In the genomic region with DNA sequence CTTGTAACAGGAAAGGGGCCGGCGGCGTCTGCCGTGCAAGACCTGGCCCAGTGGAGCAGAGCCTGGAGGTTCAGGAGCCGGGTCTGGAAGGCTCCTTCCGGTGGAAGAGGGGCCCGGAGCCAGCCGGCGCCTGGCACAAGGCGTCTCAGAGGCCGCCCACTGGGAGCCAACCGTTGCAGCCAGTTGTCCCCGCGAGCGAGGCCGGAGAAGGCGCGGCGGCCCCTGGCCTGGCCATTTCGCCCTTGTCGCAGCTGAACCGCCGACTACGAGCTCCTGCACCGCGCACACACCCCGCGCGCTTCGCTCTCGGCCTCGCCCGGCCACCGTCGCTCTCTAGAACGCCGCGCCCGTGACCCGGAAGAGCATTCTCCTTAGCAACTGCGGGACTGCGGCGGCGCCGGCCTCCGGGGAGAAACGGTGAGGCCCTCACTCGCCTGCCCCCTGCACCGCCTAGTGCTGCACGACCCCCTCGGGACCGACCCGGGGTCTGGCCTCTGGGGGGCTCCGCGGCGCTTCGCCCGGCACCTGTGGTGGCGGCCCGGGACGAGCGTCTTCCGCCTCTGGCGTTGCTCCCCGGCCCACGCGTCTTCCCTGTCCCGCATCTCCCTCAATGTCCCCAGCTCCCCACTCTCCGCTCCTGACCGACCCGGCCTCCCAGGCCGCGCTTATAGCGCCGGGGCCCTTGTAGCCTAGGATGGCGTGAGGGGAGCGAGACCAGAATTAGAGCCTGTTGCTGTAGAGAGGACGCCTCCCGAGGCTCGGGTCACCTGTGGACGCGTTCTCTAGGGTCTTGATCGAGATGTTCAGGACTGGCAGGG, we compare ENCODE assay signal across 8 cellular contexts. TPM values are rescaled to one million over a fixed set of nuclear protein-coding genes. Genes with fewer than 3 reads are reported as not detected.
A peak's percentile ranks its signal among the peaks of the same experiment; 100 is the strongest.
DNase-seq lines count a peak whose midpoint lies in the region; ATAC-seq, FAIRE-seq and TF ChIP-seq lines count a peak whose summit lies in the region.

Gene DIS3L2, plus strand, starts transcription at position 365 of the 818 bp plus-strand sequence. CDS start 53,215 bp downstream, outside the sequence.

- H3K9me3 ChIP-seq in fibroblast of lung (ENCODE audit: control insufficient read depth, insufficient read depth, low read depth, low read length): no peaks in the 10 kb centered on the region
- H3K9me3 ChIP-seq in naive thymus-derived CD4-positive, alpha-beta T cell (ENCODE audit: control insufficient read depth in 2 of 3, low read length in 3 of 3): no peaks in the 10 kb centered on the region

- no peak for TF ChIP-seq CTCF in KMS-11 (conservative IDR thresholded peaks at IDR 0.05; ENCODE audit: low read depth, low read length)
- TF ChIP-seq CTCF in fibroblast of lung (conservative IDR thresholded peaks at IDR 0.05 in 1 of 2, IDR thresholded peaks at IDR 0.05 in 1 of 2; ENCODE audit: low read depth in 1 of 2, low read length in 2 of 2): no peak

- H3K27ac Mint-ChIP-seq in activated T-helper 1 cell treated with anti-CD3 and anti-CD28 coated beads, Interleukin-12 subunit alpha, Interleukin-12 subunit beta, Interleukin-2, Interleukin-4 antibody, amounts not matched to agents 30 ng/mL and 10 ng/mL and 1 ng/mL, durations not matched to agents 14 hours and 24 hours and 36 hours: peak within 1 kb of the TSS; percentile 93
- peak within 1 kb of the TSS; percentile 78 to 96 (median 94) for H3K27ac Mint-ChIP-seq in naive thymus-derived CD4-positive, alpha-beta T cell
- H3K27ac Mint-ChIP-seq in stimulated activated naive B cell treated with anti-CD40 and anti-IgM and Interleukin-4, amounts not matched to agents 10 μg/mL and 1 μg/mL and 100 μg/mL, for 72 hours: peak within 1 kb of the TSS; percentile 89

- peak; percentile 90 for ATAC-seq in GM21737 (IDR thresholded peaks at IDR 0.05; ENCODE audit: unreplicated experiment)
- ATAC-seq in naive thymus-derived CD4-positive, alpha-beta T cell: peak; percentile 96
- peak; percentile 96 to 98 for ATAC-seq in stimulated activated naive B cell treated with anti-CD40 and anti-IgM and Interleukin-4, amounts not matched to agents 10 μg/mL and 1 μg/mL and 100 μg/mL, for 72 hours (replicated peaks)

- peak within 1 kb of the TSS; percentile 90 for H3K9ac ChIP-seq in KMS-11
- H3K9ac ChIP-seq in fibroblast of lung (ENCODE audit: insufficient read depth, low read length): peak within 1 kb of the TSS; percentile 76

- peaks cover 7% of the 10 kb centered on the region for H3K36me3 Mint-ChIP-seq in activated T-helper 1 cell treated with anti-CD3 and anti-CD28 coated beads, Interleukin-12 subunit alpha, Interleukin-12 subunit beta, Interleukin-2, Interleukin-4 antibody, amounts not matched to agents 30 ng/mL and 10 ng/mL and 1 ng/mL, durations not matched to agents 14 hours and 24 hours and 36 hours (ENCODE audit: low read depth)
- H3K36me3 Mint-ChIP-seq in naive thymus-derived CD4-positive, alpha-beta T cell: peaks cover 0 to 9% (median 0%) of the 10 kb centered on the region in 5 donors
- peaks cover 5 to 7% of the 10 kb centered on the region in 2 donors for H3K36me3 Mint-ChIP-seq in stimulated activated naive B cell treated with anti-CD40 and anti-IgM and Interleukin-4, amounts not matched to agents 10 μg/mL and 1 μg/mL and 100 μg/mL, for 72 hours

- H3K36me3 ChIP-seq in KMS-11 (ENCODE audit: insufficient read depth) (no peaks in the 10 kb centered on the region), fibroblast of lung (ENCODE audit: control insufficient read depth, insufficient read depth, low read length) (no peaks in the 10 kb centered on the region)
- peaks cover 0 to 5% (median 0%) of the 10 kb centered on the region in 3 experiments for H3K36me3 ChIP-seq in naive thymus-derived CD4-positive, alpha-beta T cell (ENCODE audit: control insufficient read depth in 2 of 3, insufficient read depth in 3 of 3, low read length in 3 of 3)

- peaks cover 22% of the 10 kb centered on the region for H3K4me1 Mint-ChIP-seq in activated T-helper 1 cell treated with anti-CD3 and anti-CD28 coated beads, Interleukin-12 subunit alpha, Interleukin-12 subunit beta, Interleukin-2, Interleukin-4 antibody, amounts not matched to agents 30 ng/mL and 10 ng/mL and 1 ng/mL, durations not matched to agents 14 hours and 24 hours and 36 hours (ENCODE audit: low read depth)
- peaks cover 22 to 52% (median 45%) of the 10 kb centered on the region in 7 donors for H3K4me1 Mint-ChIP-seq in naive thymus-derived CD4-positive, alpha-beta T cell
- H3K4me1 Mint-ChIP-seq in stimulated activated naive B cell treated with anti-CD40 and anti-IgM and Interleukin-4, amounts not matched to agents 10 μg/mL and 1 μg/mL and 100 μg/mL, for 72 hours: peaks cover 15 to 57% of the 10 kb centered on the region in 2 donors

- H3K79me2 ChIP-seq in KMS-11 (ENCODE audit: insufficient read depth, low read depth): peaks cover 42% of the 10 kb centered on the region
- H3K79me2 ChIP-seq in fibroblast of lung (ENCODE audit: control insufficient read depth, insufficient read depth, low read length): peaks cover 14% of the 10 kb centered on the region

- H3K9me3 Mint-ChIP-seq in activated T-helper 1 cell treated with anti-CD3 and anti-CD28 coated beads, Interleukin-12 subunit alpha, Interleukin-12 subunit beta, Interleukin-2, Interleukin-4 antibody, amounts not matched to agents 30 ng/mL and 10 ng/mL and 1 ng/mL, durations not matched to agents 14 hours and 24 hours and 36 hours: peaks cover 5% of the 10 kb centered on the region
- H3K9me3 Mint-ChIP-seq in naive thymus-derived CD4-positive, alpha-beta T cell: peaks cover 0 to 4% (median 0%) of the 10 kb centered on the region in 11 donors
- no peaks in the 10 kb centered on the region for H3K9me3 Mint-ChIP-seq in stimulated activated naive B cell treated with anti-CD40 and anti-IgM and Interleukin-4, amounts not matched to agents 10 μg/mL and 1 μg/mL and 100 μg/mL, for 72 hours

- H3K27me3 ChIP-seq in KMS-11 (ENCODE audit: insufficient read depth, low read depth) (no peaks in the 10 kb centered on the region), fibroblast of lung (ENCODE audit: control insufficient read depth, insufficient read depth, low read length) (no peaks in the 10 kb centered on the region)
- no peaks in the 10 kb centered on the region for H3K27me3 ChIP-seq in naive thymus-derived CD4-positive, alpha-beta T cell (ENCODE audit: control insufficient read depth in 2 of 2, insufficient read depth in 2 of 2, low read length in 2 of 2)

- H3K4me1 ChIP-seq in KMS-11 (ENCODE audit: low read depth, poor library complexity, severe bottlenecking) (peaks cover 9% of the 10 kb centered on the region), fibroblast of lung (ENCODE audit: control insufficient read depth, extremely low read depth, insufficient read depth, low read length) (no peaks in the 10 kb centered on the region)
- peaks cover 14 to 17% of the 10 kb centered on the region in 2 donors for H3K4me1 ChIP-seq in naive thymus-derived CD4-positive, alpha-beta T cell (ENCODE audit: control insufficient read depth in 2 of 2, insufficient read depth in 2 of 2, low read length in 2 of 2)

- peaks cover under 1% of the 10 kb centered on the region for H3K27me3 Mint-ChIP-seq in activated T-helper 1 cell treated with anti-CD3 and anti-CD28 coated beads, Interleukin-12 subunit alpha, Interleukin-12 subunit beta, Interleukin-2, Interleukin-4 antibody, amounts not matched to agents 30 ng/mL and 10 ng/mL and 1 ng/mL, durations not matched to agents 14 hours and 24 hours and 36 hours (ENCODE audit: insufficient read depth)
- H3K27me3 Mint-ChIP-seq in naive thymus-derived CD4-positive, alpha-beta T cell: peaks cover 0 to 3% (median under 1%) of the 10 kb centered on the region in 5 donors
- peaks cover 0 to under 1% of the 10 kb centered on the region in 2 donors for H3K27me3 Mint-ChIP-seq in stimulated activated naive B cell treated with anti-CD40 and anti-IgM and Interleukin-4, amounts not matched to agents 10 μg/mL and 1 μg/mL and 100 μg/mL, for 72 hours

- H3K27ac ChIP-seq in KMS-11 (peak within 1 kb of the TSS; percentile 66), fibroblast of lung (ENCODE audit: insufficient read depth, low read length) (peak within 1 kb of the TSS; percentile 73)
- peak within 1 kb of the TSS; percentile 77 for H3K27ac ChIP-seq in naive thymus-derived CD4-positive, alpha-beta T cell (ENCODE audit: low read depth, low read length)

- POLR2A ChIA-PET in naive thymus-derived CD4-positive, alpha-beta T cell (lab: Charles Lee): interaction anchor here (0.6 to 1.3 kb wide), 3 partner anchors 13 to 354 kb away, joined by 3 to 5 read pairs (median 3); no protein-coding TSS in a partner anchor

- H3K4me3 Mint-ChIP-seq in activated T-helper 1 cell treated with anti-CD3 and anti-CD28 coated beads, Interleukin-12 subunit alpha, Interleukin-12 subunit beta, Interleukin-2, Interleukin-4 antibody, amounts not matched to agents 30 ng/mL and 10 ng/mL and 1 ng/mL, durations not matched to agents 14 hours and 24 hours and 36 hours: peak within 1 kb of the TSS; percentile 97
- peak within 1 kb of the TSS; percentile 83 to 96 (median 91) for H3K4me3 Mint-ChIP-seq in naive thymus-derived CD4-positive, alpha-beta T cell
- H3K4me3 Mint-ChIP-seq in stimulated activated naive B cell treated with anti-CD40 and anti-IgM and Interleukin-4, amounts not matched to agents 10 μg/mL and 1 μg/mL and 100 μg/mL, for 72 hours: peak within 1 kb of the TSS; percentile 86 to 87

- intact Hi-C loops in activated T-helper 1 cell treated with anti-CD3 and anti-CD28 coated beads, Interleukin-12 subunit alpha, Interleukin-12 subunit beta, Interleukin-2, Interleukin-4 antibody, amounts not matched to agents 30 ng/mL and 10 ng/mL and 1 ng/mL, durations not matched to agents 14 hours and 24 hours and 36 hours (cut with micrococcal nuclease): loop anchor here (1.0 to 10.0 kb wide), 5 partner anchors 66 to 497 kb away; partner anchors contain the start of gene NCL
- intact Hi-C loops in naive thymus-derived CD4-positive, alpha-beta T cell (cut with micrococcal nuclease): loop anchor here (1.0 to 10.0 kb wide), 6 partner anchors 180 to 1606 kb away; partner anchors contain the start of genes EIF4E2 (in 2 of the 2), PDE6D (in 2 of the 2), TIGD1 (in 2 of the 2) and PSMD1 (in 1 of the 2)

- H3K4me2 ChIP-seq in KMS-11: peak within 1 kb of the TSS; percentile 89
- peak within 1 kb of the TSS; percentile 61 for H3K4me2 ChIP-seq in fibroblast of lung (ENCODE audit: extremely low read depth, insufficient read depth, low read length)

- DNase-seq in DMS79 (lab: John Stamatoyannopoulos, UW): peak; percentile 52
- peak; percentile 69 for DNase-seq in RCC 7860 (ENCODE audit: low spot score)
- peak; percentile 75 for DNase-seq in activated T-helper 1 cell treated with anti-CD3 and anti-CD28 coated beads, Interleukin-12 subunit alpha, Interleukin-12 subunit beta, Interleukin-2, Interleukin-4 antibody, amounts not matched to agents 30 ng/mL and 10 ng/mL and 1 ng/mL, durations not matched to agents 14 hours and 24 hours and 36 hours (ENCODE audit: low spot score)
- DNase-seq in fibroblast of lung (ENCODE audit: low read depth in 2 of 2): peak; percentile 82 to 84
- peak; percentile 66 to 83 (median 81) for DNase-seq in naive thymus-derived CD4-positive, alpha-beta T cell
- peak; percentile 75 for DNase-seq in stimulated activated naive B cell treated with anti-CD40 and anti-IgM and Interleukin-4, amounts not matched to agents 10 μg/mL and 1 μg/mL and 100 μg/mL, for 72 hours

- FAIRE-seq in RCC 7860 (lab: Jason Lieb, UNC): no peak

- H3K4me3 ChIP-seq in KMS-11 (IDR thresholded peaks at IDR 0.05; ENCODE audit: insufficient read depth, low read depth, low read length) (peak within 1 kb of the TSS; percentile 30), fibroblast of lung (replicated peaks in 1 of 4; ENCODE audit: control extremely low read depth in 1 of 4, insufficient read depth in 1 of 4, low read depth in 3 of 4, low read length in 4 of 4) (peak within 1 kb of the TSS; percentile 86 to 91 (median 89))
- H3K4me3 ChIP-seq in naive thymus-derived CD4-positive, alpha-beta T cell (ENCODE audit: low read length): peak within 1 kb of the TSS; percentile 79

- H4K20me1 ChIP-seq in KMS-11 (ENCODE audit: insufficient read depth) (no peaks in the 10 kb centered on the region), fibroblast of lung (ENCODE audit: control insufficient read depth, extremely low read depth, insufficient read depth, low read length) (no peaks in the 10 kb centered on the region)

- H2AFZ ChIP-seq in KMS-11 (ENCODE audit: low read depth) (peak within 1 kb of the TSS; percentile 89), fibroblast of lung (ENCODE audit: low read length) (peak within 1 kb of the TSS; percentile 98)

- CTCF ChIA-PET in naive thymus-derived CD4-positive, alpha-beta T cell (lab: Charles Lee): interaction anchor here (0.6 kb wide), 1 partner anchor 433 kb away, joined by 8 read pairs; no protein-coding TSS in a partner anchor

RNA-seq across cellular contexts. Expression of gene DIS3L2, which starts in this region (rescaled TPM):
- 27.9 and 33.1 TPM in 2 replicates for total RNA-seq in activated T-helper 1 cell treated with anti-CD3 and anti-CD28 coated beads, Interleukin-12 subunit alpha, Interleukin-12 subunit beta, Interleukin-2, Interleukin-4 antibody, amounts not matched to agents 30 ng/mL and 10 ng/mL and 1 ng/mL, durations not matched to agents 14 hours and 24 hours and 36 hours
- total RNA-seq in fibroblast of lung: 12.3 and 15.2 TPM in 2 replicates
- 5.2 and 7.4 TPM in 2 replicates for polyA plus RNA-seq in fibroblast of lung
- 8.1 and 12.1 TPM in 2 replicates for polyA plus RNA-seq in fibroblast of lung (2012)
- polyA minus RNA-seq in fibroblast of lung (ENCODE audit: low replicate concordance): 14.7 and 21.1 TPM in 2 replicates
- 10 to 100 TPM; 47.1 to 78.4 (median 66.4) TPM for total RNA-seq in naive thymus-derived CD4-positive, alpha-beta T cell
- polyA plus RNA-seq in naive thymus-derived CD4-positive, alpha-beta T cell: 10 to 100 TPM; 17.9 to 20.5 TPM

Comparison
In these comparisons a context has a peak if more than half of its experiments do, and no peak if none do; other contexts are left out.
1. Peak in every context shown above with its lines: DNase-seq, ATAC-seq, H3K4me3 ChIP-seq and H3K27ac ChIP-seq.
2. H3K4me3 ChIP-seq: peak in every context shown above with its lines; median percentile 89 in fibroblast of lung; 79 in naive thymus-derived CD4-positive, alpha-beta T cell; 30 in KMS-11.